In the genomic region with DNA sequence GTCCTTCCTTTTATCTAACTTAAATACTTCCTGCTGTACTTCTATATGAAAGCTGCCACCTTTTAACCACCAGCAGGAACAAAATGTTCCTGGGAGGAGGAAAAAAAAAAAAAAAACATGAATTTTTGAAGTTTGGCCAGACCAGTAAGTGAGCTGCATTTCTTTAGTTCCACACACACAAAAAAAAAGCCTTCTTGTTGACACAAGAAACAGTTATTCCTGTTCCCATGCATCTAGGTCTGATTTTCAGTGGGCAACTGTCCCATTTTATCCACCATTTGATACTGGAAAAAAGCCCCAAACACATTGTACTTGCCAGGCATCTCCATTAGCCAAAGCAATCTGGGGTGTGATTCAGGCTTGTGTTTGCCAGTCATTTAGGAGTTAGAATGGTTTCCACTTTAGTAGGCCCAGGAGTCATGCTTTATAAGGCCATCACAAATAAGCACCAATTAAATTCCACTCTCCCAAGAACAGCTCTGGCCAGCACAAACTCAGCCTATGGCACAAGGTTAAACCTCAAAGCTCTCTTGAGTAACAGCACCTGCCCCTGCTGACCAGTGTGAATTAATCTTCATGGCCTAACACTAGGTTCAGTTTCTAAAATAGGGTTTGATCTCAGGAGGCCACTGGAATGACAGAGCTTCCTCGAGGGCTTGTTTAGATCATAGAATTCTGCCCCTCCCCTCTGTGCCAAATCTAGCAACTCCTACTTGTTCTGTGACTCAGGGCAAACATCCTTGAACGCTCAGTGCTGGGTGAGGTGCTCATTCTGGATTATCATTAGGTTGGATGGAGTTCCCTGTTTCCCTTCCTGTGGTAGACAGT, we compare ENCODE assay signal across 9 cellular contexts.
DNase-seq lines count a peak whose midpoint lies in the region; ATAC-seq and TF ChIP-seq lines count a peak whose summit lies in the region.
"Had no signal": no experiment of that assay in that cellular context is flagged by ENCODE, and none has a peak within 500 bp of the region (broad histone marks: within the 10 kb centered on the region; RNA-seq: fewer than 3 reads in every experiment).

No MANE protein-coding gene starts in this region.

- H3K9me3 ChIP-seq in muscle layer of duodenum (ENCODE audit: control insufficient read depth in 1 of 2, low read length in 2 of 2), result no peaks in the 10 kb centered on the region

- peaks cover 0 to 4% of the 10 kb centered on the region in 2 donors for H3K36me3 ChIP-seq in muscle layer of duodenum (ENCODE audit: control insufficient read depth in 1 of 2, insufficient read depth in 2 of 2, low read length in 2 of 2)

- TF ChIP-seq CTCF in AG09309 (IDR thresholded peaks at IDR 0.05; ENCODE audit: control insufficient read depth, insufficient read depth, low read depth, low read length, missing control alignments), result no peak

- H3K27me3 ChIP-seq in muscle layer of duodenum (ENCODE audit: low read depth, low read length), result no peaks in the 10 kb centered on the region

- DNase-seq in AG09309 (ENCODE audit: low read depth), result peak; percentile 90
- peak; percentile 79 for DNase-seq in NCI-H1092 (lab: John Stamatoyannopoulos, UW)
- peak; percentile 85 for DNase-seq in dedifferentiated amniotic fluid mesenchymal stem cell (ENCODE audit: extremely low spot score)

- no peak for ATAC-seq in HG03521 (IDR thresholded peaks at IDR 0.05; ENCODE audit: unreplicated experiment)
- ATAC-seq in HG02623 (IDR thresholded peaks at IDR 0.05; ENCODE audit: unreplicated experiment), result no peak
- ATAC-seq in HG03442 (IDR thresholded peaks at IDR 0.05; ENCODE audit: unreplicated experiment), result no peak
- no peak for ATAC-seq in GM21367 (IDR thresholded peaks at IDR 0.05; ENCODE audit: unreplicated experiment)

- H3K27ac ChIP-seq in muscle layer of duodenum (ENCODE audit: low read length), result peak overlapping the region; percentile 80
- H3K27ac ChIP-seq: KMS-11 had no signal

- H3K4me1 ChIP-seq in muscle layer of duodenum (ENCODE audit: control insufficient read depth in 1 of 2, insufficient read depth in 2 of 2, low read length in 2 of 2), result peaks cover 0 to 8% of the 10 kb centered on the region in 2 donors

- H3K4me3 ChIP-seq in AG09309 (ENCODE audit: control insufficient read depth, low read depth, low read length) (no peak overlapping the region), muscle layer of duodenum (ENCODE audit: low read depth in 1 of 2, low read length in 2 of 2) (no peak overlapping the region)
